1 cellular context compared by ENCODE assay signal in the genomic region with DNA sequence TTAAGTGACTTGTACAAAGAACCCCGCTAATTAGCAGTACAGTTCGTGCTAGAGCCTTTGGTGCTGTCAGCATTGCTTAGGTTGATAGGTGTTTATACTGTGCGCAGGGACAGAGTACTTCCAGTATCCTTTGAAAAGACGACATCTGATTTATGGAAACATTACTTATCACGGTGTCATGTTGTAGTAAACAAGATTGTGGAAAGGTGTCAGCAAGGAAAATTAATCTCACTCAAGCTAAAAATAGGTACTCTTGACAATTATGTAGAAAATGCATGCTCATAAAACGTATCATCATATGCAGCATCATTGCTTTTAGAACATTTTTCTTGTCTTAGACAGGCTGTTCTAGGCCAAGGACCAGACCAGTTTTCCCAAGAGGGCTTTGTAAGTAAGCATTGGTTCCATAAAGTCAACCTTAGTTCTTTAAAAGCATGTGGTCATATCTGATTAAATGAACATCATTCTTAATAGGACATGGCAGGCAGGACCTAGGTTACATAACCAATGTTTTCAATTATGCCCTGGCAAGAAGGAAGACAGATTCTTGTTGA.
TF ChIP-seq lines count a peak whose summit lies in the region.

No MANE protein-coding gene starts in this region.

TF ChIP-seq in K562, 482 proteins besides CTCF, POLR2A, EP300 and RAD21 (continues in another document):
- TF ChIP-seq KDM5B (IDR thresholded peaks at IDR 0.05; ENCODE audit: insufficient replicate concordance, low read depth, low read length): no peak
- TF ChIP-seq, protein P1, sequence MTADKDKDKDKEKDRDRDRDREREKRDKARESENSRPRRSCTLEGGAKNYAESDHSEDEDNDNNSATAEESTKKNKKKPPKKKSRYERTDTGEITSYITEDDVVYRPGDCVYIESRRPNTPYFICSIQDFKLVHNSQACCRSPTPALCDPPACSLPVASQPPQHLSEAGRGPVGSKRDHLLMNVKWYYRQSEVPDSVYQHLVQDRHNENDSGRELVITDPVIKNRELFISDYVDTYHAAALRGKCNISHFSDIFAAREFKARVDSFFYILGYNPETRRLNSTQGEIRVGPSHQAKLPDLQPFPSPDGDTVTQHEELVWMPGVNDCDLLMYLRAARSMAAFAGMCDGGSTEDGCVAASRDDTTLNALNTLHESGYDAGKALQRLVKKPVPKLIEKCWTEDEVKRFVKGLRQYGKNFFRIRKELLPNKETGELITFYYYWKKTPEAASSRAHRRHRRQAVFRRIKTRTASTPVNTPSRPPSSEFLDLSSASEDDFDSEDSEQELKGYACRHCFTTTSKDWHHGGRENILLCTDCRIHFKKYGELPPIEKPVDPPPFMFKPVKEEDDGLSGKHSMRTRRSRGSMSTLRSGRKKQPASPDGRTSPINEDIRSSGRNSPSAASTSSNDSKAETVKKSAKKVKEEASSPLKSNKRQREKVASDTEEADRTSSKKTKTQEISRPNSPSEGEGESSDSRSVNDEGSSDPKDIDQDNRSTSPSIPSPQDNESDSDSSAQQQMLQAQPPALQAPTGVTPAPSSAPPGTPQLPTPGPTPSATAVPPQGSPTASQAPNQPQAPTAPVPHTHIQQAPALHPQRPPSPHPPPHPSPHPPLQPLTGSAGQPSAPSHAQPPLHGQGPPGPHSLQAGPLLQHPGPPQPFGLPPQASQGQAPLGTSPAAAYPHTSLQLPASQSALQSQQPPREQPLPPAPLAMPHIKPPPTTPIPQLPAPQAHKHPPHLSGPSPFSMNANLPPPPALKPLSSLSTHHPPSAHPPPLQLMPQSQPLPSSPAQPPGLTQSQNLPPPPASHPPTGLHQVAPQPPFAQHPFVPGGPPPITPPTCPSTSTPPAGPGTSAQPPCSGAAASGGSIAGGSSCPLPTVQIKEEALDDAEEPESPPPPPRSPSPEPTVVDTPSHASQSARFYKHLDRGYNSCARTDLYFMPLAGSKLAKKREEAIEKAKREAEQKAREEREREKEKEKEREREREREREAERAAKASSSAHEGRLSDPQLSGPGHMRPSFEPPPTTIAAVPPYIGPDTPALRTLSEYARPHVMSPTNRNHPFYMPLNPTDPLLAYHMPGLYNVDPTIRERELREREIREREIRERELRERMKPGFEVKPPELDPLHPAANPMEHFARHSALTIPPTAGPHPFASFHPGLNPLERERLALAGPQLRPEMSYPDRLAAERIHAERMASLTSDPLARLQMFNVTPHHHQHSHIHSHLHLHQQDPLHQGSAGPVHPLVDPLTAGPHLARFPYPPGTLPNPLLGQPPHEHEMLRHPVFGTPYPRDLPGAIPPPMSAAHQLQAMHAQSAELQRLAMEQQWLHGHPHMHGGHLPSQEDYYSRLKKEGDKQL (CRISPR knock-in tag; IDR thresholded peaks at IDR 0.05; ENCODE audit: borderline replicate concordance): no peak
- TF ChIP-seq CBX1 (IDR thresholded peaks at IDR 0.05; ENCODE audit: low read depth): no peak
- TF ChIP-seq MEIS2 (IDR thresholded peaks at IDR 0.05; ENCODE audit: partially characterized antibody): peak; percentile 76
- TF ChIP-seq STAT5B (CRISPR knock-in tag; IDR thresholded peaks at IDR 0.05): no peak
- TF ChIP-seq BCL6 (CRISPR knock-in tag; IDR thresholded peaks at IDR 0.05): no peak
- TF ChIP-seq, protein P2, sequence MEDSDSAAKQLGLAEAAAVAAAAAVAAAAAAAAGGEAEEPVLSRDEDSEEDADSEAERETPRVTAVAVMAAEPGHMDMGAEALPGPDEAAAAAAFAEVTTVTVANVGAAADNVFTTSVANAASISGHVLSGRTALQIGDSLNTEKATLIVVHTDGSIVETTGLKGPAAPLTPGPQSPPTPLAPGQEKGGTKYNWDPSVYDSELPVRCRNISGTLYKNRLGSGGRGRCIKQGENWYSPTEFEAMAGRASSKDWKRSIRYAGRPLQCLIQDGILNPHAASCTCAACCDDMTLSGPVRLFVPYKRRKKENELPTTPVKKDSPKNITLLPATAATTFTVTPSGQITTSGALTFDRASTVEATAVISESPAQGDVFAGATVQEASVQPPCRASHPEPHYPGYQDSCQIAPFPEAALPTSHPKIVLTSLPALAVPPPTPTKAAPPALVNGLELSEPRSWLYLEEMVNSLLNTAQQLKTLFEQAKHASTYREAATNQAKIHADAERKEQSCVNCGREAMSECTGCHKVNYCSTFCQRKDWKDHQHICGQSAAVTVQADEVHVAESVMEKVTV (CRISPR knock-in tag; IDR thresholded peaks at IDR 0.05): no peak
- TF ChIP-seq, protein P3, sequence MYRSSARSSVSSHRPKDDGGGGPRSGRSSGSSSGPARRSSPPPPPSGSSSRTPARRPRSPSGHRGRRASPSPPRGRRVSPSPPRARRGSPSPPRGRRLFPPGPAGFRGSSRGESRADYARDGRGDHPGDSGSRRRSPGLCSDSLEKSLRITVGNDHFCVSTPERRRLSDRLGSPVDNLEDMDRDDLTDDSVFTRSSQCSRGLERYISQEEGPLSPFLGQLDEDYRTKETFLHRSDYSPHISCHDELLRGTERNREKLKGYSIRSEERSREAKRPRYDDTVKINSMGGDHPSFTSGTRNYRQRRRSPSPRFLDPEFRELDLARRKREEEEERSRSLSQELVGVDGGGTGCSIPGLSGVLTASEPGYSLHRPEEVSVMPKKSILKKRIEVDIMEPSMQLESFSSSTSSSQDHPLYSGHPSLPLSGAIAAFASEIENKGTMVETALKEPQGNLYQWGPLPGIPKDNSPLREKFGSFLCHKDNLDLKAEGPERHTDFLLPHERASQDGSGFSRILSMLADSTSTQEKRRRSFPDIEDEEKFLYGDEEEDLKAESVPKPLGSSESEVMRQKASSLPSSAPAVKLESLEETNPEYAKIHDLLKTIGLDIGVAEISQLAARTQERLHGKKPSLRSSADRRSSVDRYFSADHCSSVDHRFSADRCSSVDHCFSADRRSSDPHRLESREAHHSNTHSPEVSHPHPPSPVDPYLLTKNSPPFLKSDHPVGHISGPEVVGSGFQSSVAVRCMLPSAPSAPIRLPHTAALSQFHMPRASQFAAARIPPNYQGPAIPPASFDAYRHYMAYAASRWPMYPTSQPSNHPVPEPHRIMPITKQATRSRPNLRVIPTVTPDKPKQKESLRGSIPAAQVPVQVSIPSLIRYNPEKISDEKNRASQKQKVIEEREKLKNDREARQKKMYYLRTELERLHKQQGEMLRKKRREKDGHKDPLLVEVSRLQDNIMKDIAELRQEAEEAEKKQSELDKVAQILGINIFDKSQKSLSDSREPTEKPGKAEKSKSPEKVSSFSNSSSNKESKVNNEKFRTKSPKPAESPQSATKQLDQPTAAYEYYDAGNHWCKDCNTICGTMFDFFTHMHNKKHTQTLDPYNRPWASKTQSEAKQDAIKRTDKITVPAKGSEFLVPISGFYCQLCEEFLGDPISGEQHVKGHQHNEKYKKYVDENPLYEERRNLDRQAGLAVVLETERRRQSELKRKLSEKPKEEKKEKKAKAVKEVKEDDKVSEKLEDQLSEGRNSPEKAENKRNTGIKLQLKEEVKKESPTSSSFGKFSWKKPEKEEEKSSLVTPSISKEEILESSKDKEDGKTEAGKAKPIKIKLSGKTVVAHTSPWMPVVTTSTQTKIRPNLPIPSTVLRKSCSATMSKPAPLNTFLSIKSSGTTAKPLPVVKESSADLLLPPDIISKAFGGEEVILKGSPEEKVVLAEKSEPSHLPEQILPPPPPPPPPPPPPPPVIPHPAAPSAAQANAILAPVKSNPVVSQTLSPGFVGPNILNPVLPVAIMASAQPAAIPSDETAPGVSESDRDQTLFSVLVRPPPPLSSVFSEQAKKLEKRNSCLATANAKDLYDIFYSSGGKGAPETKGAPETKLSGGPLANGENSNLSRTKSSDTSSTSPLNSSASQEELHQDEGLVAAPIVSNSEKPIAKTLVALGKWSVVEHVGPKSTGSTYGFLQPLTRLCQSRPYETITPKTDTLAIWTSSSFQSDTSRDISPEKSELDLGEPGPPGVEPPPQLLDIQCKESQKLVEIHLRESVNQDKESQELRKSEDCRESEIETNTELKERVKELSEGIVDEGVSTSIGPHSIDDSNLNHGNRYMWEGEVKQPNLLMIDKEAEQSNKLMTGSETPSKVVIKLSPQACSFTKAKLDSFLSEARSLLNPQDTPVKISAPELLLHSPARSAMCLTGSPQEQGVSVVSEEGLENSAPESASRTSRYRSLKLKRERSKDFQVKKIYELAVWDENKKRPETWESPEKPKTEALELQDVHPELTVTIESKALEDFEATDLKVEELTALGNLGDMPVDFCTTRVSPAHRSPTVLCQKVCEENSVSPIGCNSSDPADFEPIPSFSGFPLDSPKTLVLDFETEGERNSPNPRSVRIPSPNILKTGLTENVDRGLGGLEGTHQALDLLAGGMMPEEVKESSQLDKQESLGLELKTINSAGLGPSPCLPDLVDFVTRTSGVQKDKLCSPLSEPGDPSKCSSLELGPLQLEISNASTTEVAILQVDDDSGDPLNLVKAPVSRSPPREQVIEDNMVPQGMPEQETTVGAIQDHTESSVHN (IDR thresholded peaks at IDR 0.05; ENCODE audit: borderline replicate concordance in 1 of 2, low read depth in 1 of 2): no peak
- TF ChIP-seq, protein P4, sequence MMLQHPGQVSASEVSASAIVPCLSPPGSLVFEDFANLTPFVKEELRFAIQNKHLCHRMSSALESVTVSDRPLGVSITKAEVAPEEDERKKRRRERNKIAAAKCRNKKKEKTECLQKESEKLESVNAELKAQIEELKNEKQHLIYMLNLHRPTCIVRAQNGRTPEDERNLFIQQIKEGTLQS (IDR thresholded peaks at IDR 0.05): no peak
- TF ChIP-seq, protein P4 (CRISPR knock-in tag; conservative IDR thresholded peaks at IDR 0.05): no peak
- TF ChIP-seq, protein P5, sequence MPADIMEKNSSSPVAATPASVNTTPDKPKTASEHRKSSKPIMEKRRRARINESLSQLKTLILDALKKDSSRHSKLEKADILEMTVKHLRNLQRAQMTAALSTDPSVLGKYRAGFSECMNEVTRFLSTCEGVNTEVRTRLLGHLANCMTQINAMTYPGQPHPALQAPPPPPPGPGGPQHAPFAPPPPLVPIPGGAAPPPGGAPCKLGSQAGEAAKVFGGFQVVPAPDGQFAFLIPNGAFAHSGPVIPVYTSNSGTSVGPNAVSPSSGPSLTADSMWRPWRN (IDR thresholded peaks at IDR 0.05; ENCODE audit: low read depth): no peak
- TF ChIP-seq ZNF165 (CRISPR knock-in tag; IDR thresholded peaks at IDR 0.05; ENCODE audit: borderline replicate concordance): no peak
- TF ChIP-seq, protein P6, sequence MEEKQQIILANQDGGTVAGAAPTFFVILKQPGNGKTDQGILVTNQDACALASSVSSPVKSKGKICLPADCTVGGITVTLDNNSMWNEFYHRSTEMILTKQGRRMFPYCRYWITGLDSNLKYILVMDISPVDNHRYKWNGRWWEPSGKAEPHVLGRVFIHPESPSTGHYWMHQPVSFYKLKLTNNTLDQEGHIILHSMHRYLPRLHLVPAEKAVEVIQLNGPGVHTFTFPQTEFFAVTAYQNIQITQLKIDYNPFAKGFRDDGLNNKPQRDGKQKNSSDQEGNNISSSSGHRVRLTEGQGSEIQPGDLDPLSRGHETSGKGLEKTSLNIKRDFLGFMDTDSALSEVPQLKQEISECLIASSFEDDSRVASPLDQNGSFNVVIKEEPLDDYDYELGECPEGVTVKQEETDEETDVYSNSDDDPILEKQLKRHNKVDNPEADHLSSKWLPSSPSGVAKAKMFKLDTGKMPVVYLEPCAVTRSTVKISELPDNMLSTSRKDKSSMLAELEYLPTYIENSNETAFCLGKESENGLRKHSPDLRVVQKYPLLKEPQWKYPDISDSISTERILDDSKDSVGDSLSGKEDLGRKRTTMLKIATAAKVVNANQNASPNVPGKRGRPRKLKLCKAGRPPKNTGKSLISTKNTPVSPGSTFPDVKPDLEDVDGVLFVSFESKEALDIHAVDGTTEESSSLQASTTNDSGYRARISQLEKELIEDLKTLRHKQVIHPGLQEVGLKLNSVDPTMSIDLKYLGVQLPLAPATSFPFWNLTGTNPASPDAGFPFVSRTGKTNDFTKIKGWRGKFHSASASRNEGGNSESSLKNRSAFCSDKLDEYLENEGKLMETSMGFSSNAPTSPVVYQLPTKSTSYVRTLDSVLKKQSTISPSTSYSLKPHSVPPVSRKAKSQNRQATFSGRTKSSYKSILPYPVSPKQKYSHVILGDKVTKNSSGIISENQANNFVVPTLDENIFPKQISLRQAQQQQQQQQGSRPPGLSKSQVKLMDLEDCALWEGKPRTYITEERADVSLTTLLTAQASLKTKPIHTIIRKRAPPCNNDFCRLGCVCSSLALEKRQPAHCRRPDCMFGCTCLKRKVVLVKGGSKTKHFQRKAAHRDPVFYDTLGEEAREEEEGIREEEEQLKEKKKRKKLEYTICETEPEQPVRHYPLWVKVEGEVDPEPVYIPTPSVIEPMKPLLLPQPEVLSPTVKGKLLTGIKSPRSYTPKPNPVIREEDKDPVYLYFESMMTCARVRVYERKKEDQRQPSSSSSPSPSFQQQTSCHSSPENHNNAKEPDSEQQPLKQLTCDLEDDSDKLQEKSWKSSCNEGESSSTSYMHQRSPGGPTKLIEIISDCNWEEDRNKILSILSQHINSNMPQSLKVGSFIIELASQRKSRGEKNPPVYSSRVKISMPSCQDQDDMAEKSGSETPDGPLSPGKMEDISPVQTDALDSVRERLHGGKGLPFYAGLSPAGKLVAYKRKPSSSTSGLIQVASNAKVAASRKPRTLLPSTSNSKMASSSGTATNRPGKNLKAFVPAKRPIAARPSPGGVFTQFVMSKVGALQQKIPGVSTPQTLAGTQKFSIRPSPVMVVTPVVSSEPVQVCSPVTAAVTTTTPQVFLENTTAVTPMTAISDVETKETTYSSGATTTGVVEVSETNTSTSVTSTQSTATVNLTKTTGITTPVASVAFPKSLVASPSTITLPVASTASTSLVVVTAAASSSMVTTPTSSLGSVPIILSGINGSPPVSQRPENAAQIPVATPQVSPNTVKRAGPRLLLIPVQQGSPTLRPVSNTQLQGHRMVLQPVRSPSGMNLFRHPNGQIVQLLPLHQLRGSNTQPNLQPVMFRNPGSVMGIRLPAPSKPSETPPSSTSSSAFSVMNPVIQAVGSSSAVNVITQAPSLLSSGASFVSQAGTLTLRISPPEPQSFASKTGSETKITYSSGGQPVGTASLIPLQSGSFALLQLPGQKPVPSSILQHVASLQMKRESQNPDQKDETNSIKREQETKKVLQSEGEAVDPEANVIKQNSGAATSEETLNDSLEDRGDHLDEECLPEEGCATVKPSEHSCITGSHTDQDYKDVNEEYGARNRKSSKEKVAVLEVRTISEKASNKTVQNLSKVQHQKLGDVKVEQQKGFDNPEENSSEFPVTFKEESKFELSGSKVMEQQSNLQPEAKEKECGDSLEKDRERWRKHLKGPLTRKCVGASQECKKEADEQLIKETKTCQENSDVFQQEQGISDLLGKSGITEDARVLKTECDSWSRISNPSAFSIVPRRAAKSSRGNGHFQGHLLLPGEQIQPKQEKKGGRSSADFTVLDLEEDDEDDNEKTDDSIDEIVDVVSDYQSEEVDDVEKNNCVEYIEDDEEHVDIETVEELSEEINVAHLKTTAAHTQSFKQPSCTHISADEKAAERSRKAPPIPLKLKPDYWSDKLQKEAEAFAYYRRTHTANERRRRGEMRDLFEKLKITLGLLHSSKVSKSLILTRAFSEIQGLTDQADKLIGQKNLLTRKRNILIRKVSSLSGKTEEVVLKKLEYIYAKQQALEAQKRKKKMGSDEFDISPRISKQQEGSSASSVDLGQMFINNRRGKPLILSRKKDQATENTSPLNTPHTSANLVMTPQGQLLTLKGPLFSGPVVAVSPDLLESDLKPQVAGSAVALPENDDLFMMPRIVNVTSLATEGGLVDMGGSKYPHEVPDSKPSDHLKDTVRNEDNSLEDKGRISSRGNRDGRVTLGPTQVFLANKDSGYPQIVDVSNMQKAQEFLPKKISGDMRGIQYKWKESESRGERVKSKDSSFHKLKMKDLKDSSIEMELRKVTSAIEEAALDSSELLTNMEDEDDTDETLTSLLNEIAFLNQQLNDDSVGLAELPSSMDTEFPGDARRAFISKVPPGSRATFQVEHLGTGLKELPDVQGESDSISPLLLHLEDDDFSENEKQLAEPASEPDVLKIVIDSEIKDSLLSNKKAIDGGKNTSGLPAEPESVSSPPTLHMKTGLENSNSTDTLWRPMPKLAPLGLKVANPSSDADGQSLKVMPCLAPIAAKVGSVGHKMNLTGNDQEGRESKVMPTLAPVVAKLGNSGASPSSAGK (IDR thresholded peaks at IDR 0.05): no peak
- TF ChIP-seq ZNF212 (CRISPR knock-in tag; IDR thresholded peaks at IDR 0.05): no peak
- TF ChIP-seq ZNF695 (CRISPR knock-in tag; IDR thresholded peaks at IDR 0.05): no peak
- no peak for TF ChIP-seq ZNF431 (CRISPR knock-in tag; IDR thresholded peaks at IDR 0.05)
- no peak for TF ChIP-seq ZNF76 (CRISPR knock-in tag; IDR thresholded peaks at IDR 0.05; ENCODE audit: borderline replicate concordance)
- no peak for TF ChIP-seq IRF2 (CRISPR knock-in tag; IDR thresholded peaks at IDR 0.05)
